In genomic region chr19:44807652-44808462, GRCh38 we compare ENCODE assay signal across 1 cellular context.
TF ChIP-seq lines count a peak whose summit lies in the region.

No MANE protein-coding gene starts in this region.

TF ChIP-seq in HepG2, 621 proteins besides CTCF, POLR2A, EP300 and RAD21 (continued from another document and continues in another):
- TF ChIP-seq, protein P1, sequence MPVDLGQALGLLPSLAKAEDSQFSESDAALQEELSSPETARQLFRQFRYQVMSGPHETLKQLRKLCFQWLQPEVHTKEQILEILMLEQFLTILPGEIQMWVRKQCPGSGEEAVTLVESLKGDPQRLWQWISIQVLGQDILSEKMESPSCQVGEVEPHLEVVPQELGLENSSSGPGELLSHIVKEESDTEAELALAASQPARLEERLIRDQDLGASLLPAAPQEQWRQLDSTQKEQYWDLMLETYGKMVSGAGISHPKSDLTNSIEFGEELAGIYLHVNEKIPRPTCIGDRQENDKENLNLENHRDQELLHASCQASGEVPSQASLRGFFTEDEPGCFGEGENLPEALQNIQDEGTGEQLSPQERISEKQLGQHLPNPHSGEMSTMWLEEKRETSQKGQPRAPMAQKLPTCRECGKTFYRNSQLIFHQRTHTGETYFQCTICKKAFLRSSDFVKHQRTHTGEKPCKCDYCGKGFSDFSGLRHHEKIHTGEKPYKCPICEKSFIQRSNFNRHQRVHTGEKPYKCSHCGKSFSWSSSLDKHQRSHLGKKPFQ (CRISPR knock-in tag; IDR thresholded peaks at IDR 0.05; ENCODE audit: insufficient replicate concordance) = no peak
- peak; percentile 54; the same call in 1 of the 2 replicates for TF ChIP-seq ZNF451 (CRISPR knock-in tag; IDR thresholded peaks at IDR 0.05)
- no peak for TF ChIP-seq ZNF383 (CRISPR knock-in tag; IDR thresholded peaks at IDR 0.05; ENCODE audit: borderline replicate concordance)
- TF ChIP-seq ZNF740 (CRISPR knock-in tag; IDR thresholded peaks at IDR 0.05) = peak; percentile 92
- TF ChIP-seq USF2 (IDR thresholded peaks at IDR 0.05; ENCODE audit: low read depth, low read length) = no peak
- no peak for TF ChIP-seq USF2 (CRISPR knock-in tag; IDR thresholded peaks at IDR 0.05; ENCODE audit: borderline replicate concordance)
- TF ChIP-seq SMAD3 (CRISPR knock-in tag; IDR thresholded peaks at IDR 0.05) = no peak
- no peak for TF ChIP-seq AGO2 (optimal IDR thresholded peaks at IDR 0.05; ENCODE audit: low read depth, low read length)
- TF ChIP-seq ZNF724P (CRISPR knock-in tag; IDR thresholded peaks at IDR 0.05; ENCODE audit: borderline replicate concordance) = peak; percentile 78; the same call in 1 of the 2 replicates
- TF ChIP-seq ZNF839 (CRISPR knock-in tag; IDR thresholded peaks at IDR 0.05; ENCODE audit: borderline replicate concordance) = no peak
- TF ChIP-seq MEF2D (CRISPR knock-in tag; IDR thresholded peaks at IDR 0.05) = no peak
- TF ChIP-seq ZNF83 (CRISPR knock-in tag; IDR thresholded peaks at IDR 0.05; ENCODE audit: borderline replicate concordance) = 0 out of 2 replicates have a peak, but pooled peaks have one; percentile 42
- no peak for TF ChIP-seq SMAD1 (CRISPR knock-in tag; IDR thresholded peaks at IDR 0.05; ENCODE audit: borderline replicate concordance, low read depth)
- TF ChIP-seq REPIN1 (CRISPR knock-in tag; IDR thresholded peaks at IDR 0.05; ENCODE audit: borderline replicate concordance, low read depth) = peak; percentile 70; the same call in 1 of the 2 replicates
- no peak for TF ChIP-seq HMGA1 (CRISPR knock-in tag; conservative IDR thresholded peaks at IDR 0.05)
- TF ChIP-seq ZBTB14 (CRISPR knock-in tag; IDR thresholded peaks at IDR 0.05) = no peak
- no peak for TF ChIP-seq ZNF503 (CRISPR knock-in tag; IDR thresholded peaks at IDR 0.05)
- TF ChIP-seq ZNF879 (CRISPR knock-in tag; IDR thresholded peaks at IDR 0.05) = no peak
- TF ChIP-seq PTBP1 (IDR thresholded peaks at IDR 0.05; ENCODE audit: low read depth, low read length, poor library complexity, severe bottlenecking) = no peak
- no peak for TF ChIP-seq ZNF430 (CRISPR knock-in tag; IDR thresholded peaks at IDR 0.05)
- TF ChIP-seq SRY (CRISPR knock-in tag; IDR thresholded peaks at IDR 0.05) = no peak
- TF ChIP-seq SMC3 (IDR thresholded peaks at IDR 0.05; ENCODE audit: low read length) = peak; percentile 63; the same call in 1 of the 2 replicates
- 0 out of 2 replicates have a peak, but pooled peaks have one; percentile 52 for TF ChIP-seq SMYD3 (CRISPR knock-in tag; IDR thresholded peaks at IDR 0.05)
- TF ChIP-seq SP140L (CRISPR knock-in tag; IDR thresholded peaks at IDR 0.05; ENCODE audit: borderline replicate concordance) = no peak
- no peak for TF ChIP-seq EZH2 (conservative IDR thresholded peaks at IDR 0.05; ENCODE audit: low read depth, low read length)
- TF ChIP-seq, protein P2, sequence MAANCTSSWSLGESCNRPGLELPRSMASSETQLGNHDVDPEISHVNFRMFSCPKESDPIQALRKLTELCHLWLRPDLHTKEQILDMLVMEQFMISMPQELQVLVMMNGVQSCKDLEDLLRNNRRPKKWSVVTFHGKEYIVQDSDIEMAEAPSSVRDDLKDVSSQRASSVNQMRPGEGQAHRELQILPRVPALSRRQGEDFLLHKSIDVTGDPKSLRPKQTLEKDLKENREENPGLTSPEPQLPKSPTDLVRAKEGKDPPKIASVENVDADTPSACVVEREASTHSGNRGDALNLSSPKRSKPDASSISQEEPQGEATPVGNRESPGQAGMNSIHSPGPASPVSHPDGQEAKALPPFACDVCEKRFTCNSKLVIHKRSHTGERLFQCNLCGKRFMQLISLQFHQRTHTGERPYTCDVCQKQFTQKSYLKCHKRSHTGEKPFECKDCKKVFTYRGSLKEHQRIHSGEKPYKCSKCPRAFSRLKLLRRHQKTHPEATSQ (CRISPR knock-in tag; IDR thresholded peaks at IDR 0.05; ENCODE audit: borderline replicate concordance) = no peak
- TF ChIP-seq HDAC2 (CRISPR knock-in tag; IDR thresholded peaks at IDR 0.05) = peak; percentile 77; the same call in 1 of the 2 replicates
- TF ChIP-seq FOXC1 (CRISPR knock-in tag; IDR thresholded peaks at IDR 0.05; ENCODE audit: borderline replicate concordance) = no peak
- TF ChIP-seq ZNF598 (CRISPR knock-in tag; IDR thresholded peaks at IDR 0.05; ENCODE audit: borderline replicate concordance) = no peak
- TF ChIP-seq YEATS4 (CRISPR knock-in tag; IDR thresholded peaks at IDR 0.05; ENCODE audit: borderline replicate concordance) = no peak; the same call in 1 of the 2 replicates
- TF ChIP-seq TERF1 (CRISPR knock-in tag; IDR thresholded peaks at IDR 0.05) = no peak
- TF ChIP-seq TSC22D2 (CRISPR knock-in tag; IDR thresholded peaks at IDR 0.05; ENCODE audit: borderline replicate concordance) = no peak
- no peak for TF ChIP-seq TBP (CRISPR knock-in tag; IDR thresholded peaks at IDR 0.05)
- no peak for TF ChIP-seq RBM22 (optimal IDR thresholded peaks at IDR 0.05; ENCODE audit: low read length)
- TF ChIP-seq ZNF136 (CRISPR knock-in tag; IDR thresholded peaks at IDR 0.05; ENCODE audit: low read depth) = no peak
- TF ChIP-seq E2F5 (CRISPR knock-in tag; conservative IDR thresholded peaks at IDR 0.05) = no peak
- TF ChIP-seq ZNF609 (CRISPR knock-in tag; IDR thresholded peaks at IDR 0.05; ENCODE audit: borderline replicate concordance) = no peak
- no peak for TF ChIP-seq ZNF878 (CRISPR knock-in tag; IDR thresholded peaks at IDR 0.05)
- TF ChIP-seq KLF9 (CRISPR knock-in tag; IDR thresholded peaks at IDR 0.05; ENCODE audit: low read depth) = 0 out of 2 replicates have a peak, but pooled peaks have one; percentile 54
- TF ChIP-seq PAXIP1 (CRISPR knock-in tag; conservative IDR thresholded peaks at IDR 0.05) = peak; percentile 52; the same call in 1 of the 2 replicates
- TF ChIP-seq ZNF121 (CRISPR knock-in tag; IDR thresholded peaks at IDR 0.05) = peak; percentile 98
